26 cellular contexts compared by ENCODE assay signal in the genomic region with DNA sequence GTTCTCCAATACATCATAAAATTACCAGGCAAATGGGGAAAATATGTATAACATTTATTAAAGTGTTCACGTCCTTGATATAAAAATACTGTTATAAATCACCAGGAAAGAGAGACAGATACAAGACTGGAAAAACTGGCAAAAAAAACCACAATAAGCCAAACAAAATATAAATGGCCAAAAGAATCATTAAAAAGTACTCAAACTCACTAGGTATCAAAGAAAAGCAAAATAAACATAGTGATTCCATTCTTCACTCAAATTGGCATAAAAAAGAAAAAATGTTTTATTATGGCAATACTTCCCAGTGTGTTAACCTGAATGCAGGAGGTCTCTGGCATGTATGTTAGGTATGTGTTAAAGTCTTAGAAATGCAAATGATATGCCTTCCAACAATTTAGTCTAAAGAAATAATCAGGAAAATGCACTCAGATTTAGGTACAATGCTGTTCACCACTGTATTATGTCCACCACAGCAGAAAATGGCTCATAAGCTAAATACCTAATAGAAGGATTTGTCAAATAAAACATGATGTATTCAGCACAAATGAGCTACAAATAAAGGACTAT.
"Had no signal": no experiment of that assay in that cellular context is flagged by ENCODE, and none has a peak within 500 bp of the region (broad histone marks: within the 10 kb centered on the region; RNA-seq: fewer than 3 reads in every experiment).

No MANE protein-coding gene starts in this region.

- H3K27ac ChIP-seq: esophagus squamous epithelium, gastroesophageal sphincter, left ventricle myocardium inferior, lower lobe of right lung, neural progenitor cell, ovary, right atrium auricular region, testis, tibial nerve, upper lobe of right lung, vagina had no signal

- H3K27me3 ChIP-seq: esophagus squamous epithelium, gastroesophageal sphincter, neural progenitor cell, ovary, right atrium auricular region, testis, tibial nerve, upper lobe of right lung, vagina had no signal

- H3K9me3 Mint-ChIP-seq: dendritic cell treated with granulocyte-macrophage colony-stimulating factor and Interleukin-4, amounts not matched to agents 40 ng/mL and 50 ng/mL, for 4 days; effector memory CD8-positive, alpha-beta T cell; natural killer cell treated with Interleukin-12 subunit alpha and Interleukin-12 subunit beta and Interleukin-15 and Interleukin-18, amount 100 ng/mL, for 72 hours; neural progenitor cell; stimulated activated naive B cell treated with anti-CD40 and anti-IgM and Interleukin-4, amounts not matched to agents 10 μg/mL and 1 μg/mL and 100 μg/mL, for 72 hours; stimulated activated naive CD8-positive, alpha-beta T cell treated with anti-CD3 and anti-CD28 coated beads, Interleukin-15, amount 100 ng/mL, for 72 hours had no signal

- FAIRE-seq: keratinocyte had no signal

- DNase-seq: effector memory CD8-positive, alpha-beta T cell; esophagus squamous epithelium; foreskin fibroblast; glutamatergic neuron; left cardiac atrium; left ventricle myocardium inferior; lower lobe of right lung; mesenchymal stem cell; midbrain; nucleus accumbens; ovary; small intestine; stimulated activated CD4-positive, alpha-beta T cell treated with anti-CD3 and anti-CD28 coated beads, Interleukin-4, amount 100 ng/mL, for 1 hour; stimulated activated CD8-positive, alpha-beta memory T cell treated with anti-CD3 and anti-CD28 coated beads, Interleukin-4, amount 100 ng/mL, for 48 hours; stimulated activated naive B cell treated with anti-CD40 and anti-IgM and Interleukin-4, amounts not matched to agents 10 μg/mL and 1 μg/mL and 100 μg/mL, for 72 hours; stimulated activated naive CD8-positive, alpha-beta T cell treated with anti-CD3 and anti-CD28 coated beads, Interleukin-15, amount 100 ng/mL, for 72 hours; testis; upper lobe of right lung had no signal

- H3K27me3 Mint-ChIP-seq: dendritic cell treated with granulocyte-macrophage colony-stimulating factor and Interleukin-4, amounts not matched to agents 40 ng/mL and 50 ng/mL, for 4 days; effector memory CD8-positive, alpha-beta T cell; natural killer cell treated with Interleukin-12 subunit alpha and Interleukin-12 subunit beta and Interleukin-15 and Interleukin-18, amount 100 ng/mL, for 72 hours; stimulated activated naive B cell treated with anti-CD40 and anti-IgM and Interleukin-4, amounts not matched to agents 10 μg/mL and 1 μg/mL and 100 μg/mL, for 72 hours; stimulated activated naive CD8-positive, alpha-beta T cell treated with anti-CD3 and anti-CD28 coated beads, Interleukin-15, amount 100 ng/mL, for 72 hours had no signal

- H3K36me3 Mint-ChIP-seq: natural killer cell treated with Interleukin-12 subunit alpha and Interleukin-12 subunit beta and Interleukin-15 and Interleukin-18, amount 100 ng/mL, for 72 hours had no signal

- ATAC-seq: effector memory CD8-positive, alpha-beta T cell; gastroesophageal sphincter; left cardiac atrium; lower lobe of right lung; natural killer cell treated with Interleukin-12 subunit alpha and Interleukin-12 subunit beta and Interleukin-15 and Interleukin-18, amount 100 ng/mL, for 72 hours; stimulated activated naive B cell treated with anti-CD40 and anti-IgM and Interleukin-4, amounts not matched to agents 10 μg/mL and 1 μg/mL and 100 μg/mL, for 72 hours; stimulated activated naive CD8-positive, alpha-beta T cell treated with anti-CD3 and anti-CD28 coated beads, Interleukin-15, amount 100 ng/mL, for 72 hours; upper lobe of right lung had no signal

- H3K4me3 Mint-ChIP-seq: dendritic cell treated with granulocyte-macrophage colony-stimulating factor and Interleukin-4, amounts not matched to agents 40 ng/mL and 50 ng/mL, for 4 days; effector memory CD8-positive, alpha-beta T cell; natural killer cell treated with Interleukin-12 subunit alpha and Interleukin-12 subunit beta and Interleukin-15 and Interleukin-18, amount 100 ng/mL, for 72 hours; neural progenitor cell; stimulated activated naive B cell treated with anti-CD40 and anti-IgM and Interleukin-4, amounts not matched to agents 10 μg/mL and 1 μg/mL and 100 μg/mL, for 72 hours; stimulated activated naive CD8-positive, alpha-beta T cell treated with anti-CD3 and anti-CD28 coated beads, Interleukin-15, amount 100 ng/mL, for 72 hours had no signal

- H3K9ac ChIP-seq: neural progenitor cell had no signal

- H3K4me3 ChIP-seq: esophagus squamous epithelium, gastroesophageal sphincter, left ventricle myocardium inferior, lower lobe of right lung, neural progenitor cell, ovary, right atrium auricular region, testis, tibial nerve, upper lobe of right lung, vagina had no signal

- H3K27ac Mint-ChIP-seq: dendritic cell treated with granulocyte-macrophage colony-stimulating factor and Interleukin-4, amounts not matched to agents 40 ng/mL and 50 ng/mL, for 4 days; effector memory CD8-positive, alpha-beta T cell; natural killer cell treated with Interleukin-12 subunit alpha and Interleukin-12 subunit beta and Interleukin-15 and Interleukin-18, amount 100 ng/mL, for 72 hours; neural progenitor cell; stimulated activated naive B cell treated with anti-CD40 and anti-IgM and Interleukin-4, amounts not matched to agents 10 μg/mL and 1 μg/mL and 100 μg/mL, for 72 hours; stimulated activated naive CD8-positive, alpha-beta T cell treated with anti-CD3 and anti-CD28 coated beads, Interleukin-15, amount 100 ng/mL, for 72 hours had no signal

- H2AFZ ChIP-seq: neural progenitor cell had no signal

- H3K9me3 ChIP-seq: esophagus squamous epithelium, gastroesophageal sphincter, left ventricle myocardium inferior, lower lobe of right lung, ovary, right atrium auricular region, testis, tibial nerve, upper lobe of right lung, vagina had no signal

- H3K4me1 ChIP-seq: upper lobe of right lung had no signal

- H3K36me3 ChIP-seq: esophagus squamous epithelium, gastroesophageal sphincter, left ventricle myocardium inferior, lower lobe of right lung, neural progenitor cell, ovary, right atrium auricular region, tibial nerve, upper lobe of right lung, vagina had no signal

- H3K4me2 ChIP-seq: neural progenitor cell had no signal
